ENCODE assay signal across 14 cellular contexts in genomic region chr10:86392723-86393094, GRCh38. TPM values are rescaled to one million over a fixed set of nuclear protein-coding genes. Genes with fewer than 3 reads are reported as not detected.
DNase-seq lines count a peak whose midpoint lies in the region; ATAC-seq, FAIRE-seq and TF ChIP-seq lines count a peak whose summit lies in the region.
"Had no signal": no experiment of that assay in that cellular context is flagged by ENCODE, and none has a peak within 500 bp of the region (broad histone marks: within the 10 kb centered on the region; RNA-seq: fewer than 3 reads in every experiment).

No MANE protein-coding gene starts in this region.

- FAIRE-seq in kidney (lab: Jason Lieb, UNC) = no peak
- FAIRE-seq: islet of Langerhans had no signal

- TF ChIP-seq CTCF in kidney (IDR thresholded peaks at IDR 0.05; ENCODE audit: borderline replicate concordance, extremely low read depth, insufficient read depth) = no peak

- H3K9me3 ChIP-seq in kidney (ENCODE audit: control insufficient read depth in 1 of 2, low read length in 2 of 2) = no peaks in the 10 kb centered on the region
- H3K9me3 ChIP-seq: Caco-2, colonic mucosa had no signal

- H3K27me3 Mint-ChIP-seq in stimulated activated naive B cell treated with anti-CD40 and anti-IgM and Interleukin-4, amounts not matched to agents 10 μg/mL and 1 μg/mL and 100 μg/mL, for 72 hours = peaks cover 58 to 66% of the 10 kb centered on the region in 2 donors

- no peak overlapping the region for H3K27ac Mint-ChIP-seq in stimulated activated naive B cell treated with anti-CD40 and anti-IgM and Interleukin-4, amounts not matched to agents 10 μg/mL and 1 μg/mL and 100 μg/mL, for 72 hours

- no peak overlapping the region for H3K27ac ChIP-seq in kidney (ENCODE audit: low read depth in 2 of 2, low read length in 2 of 2)
- H3K27ac ChIP-seq: colonic mucosa had no signal

- intact Hi-C loops in kidney (cut with DNase I) = no loop called here

- H3K4me3 ChIP-seq in kidney (ENCODE audit: low read length in 2 of 2) = no peak overlapping the region
- H3K4me3 ChIP-seq: colonic mucosa had no signal

- H3K9me3 Mint-ChIP-seq in stimulated activated naive B cell treated with anti-CD40 and anti-IgM and Interleukin-4, amounts not matched to agents 10 μg/mL and 1 μg/mL and 100 μg/mL, for 72 hours = no peaks in the 10 kb centered on the region
- H3K9me3 Mint-ChIP-seq: naive thymus-derived CD8-positive, alpha-beta T cell had no signal

- no peak overlapping the region for H3K9ac ChIP-seq in kidney (ENCODE audit: low read length in 2 of 2)

- H3K4me3 Mint-ChIP-seq in stimulated activated naive B cell treated with anti-CD40 and anti-IgM and Interleukin-4, amounts not matched to agents 10 μg/mL and 1 μg/mL and 100 μg/mL, for 72 hours = no peak overlapping the region
- H3K4me3 Mint-ChIP-seq: naive thymus-derived CD8-positive, alpha-beta T cell had no signal

- no peaks in the 10 kb centered on the region for H3K36me3 ChIP-seq in kidney (ENCODE audit: control insufficient read depth in 1 of 2, insufficient read depth in 2 of 2, low read length in 2 of 2)
- H3K36me3 ChIP-seq: colonic mucosa had no signal

- DNase-seq in stimulated activated naive B cell treated with anti-CD40 and anti-IgM and Interleukin-4, amounts not matched to agents 10 μg/mL and 1 μg/mL and 100 μg/mL, for 72 hours = no peak
- DNase-seq in kidney (no peak), RKO (ENCODE audit: low spot score) (no peak), NCI-H2196 (lab: John Stamatoyannopoulos, UW; ENCODE audit: unreplicated experiment) (no peak)
- DNase-seq: activated naive CD4-positive, alpha-beta T cell treated with anti-CD3 and anti-CD28 coated beads, Interleukin-2, amount 50 U/mL, for 16 hours; Caco-2; colonic mucosa; naive thymus-derived CD8-positive, alpha-beta T cell; NCI-H1105 treated with DMSO at 0.1 percent for 48 hours had no signal

- ATAC-seq in GM18868 (IDR thresholded peaks at IDR 0.05; ENCODE audit: unreplicated experiment) = peak; percentile 66
- ATAC-seq in GM21717 (IDR thresholded peaks at IDR 0.05; ENCODE audit: unreplicated experiment) = peak; percentile 59
- peak; percentile 32 for ATAC-seq in HG03354 (IDR thresholded peaks at IDR 0.05; ENCODE audit: poor library complexity, severe bottlenecking, unreplicated experiment)
- ATAC-seq in stimulated activated naive B cell treated with anti-CD40 and anti-IgM and Interleukin-4, amounts not matched to agents 10 μg/mL and 1 μg/mL and 100 μg/mL, for 72 hours (replicated peaks) = peak; percentile 21 to 27
- ATAC-seq: naive thymus-derived CD8-positive, alpha-beta T cell had no signal

- H3K4me1 ChIP-seq in kidney (ENCODE audit: control insufficient read depth in 1 of 2, insufficient read depth in 1 of 2, low read depth in 1 of 2, low read length in 2 of 2) = no peaks in the 10 kb centered on the region
- H3K4me1 ChIP-seq: Caco-2 had no signal

- peaks cover 14 to 18% of the 10 kb centered on the region in 2 donors for H3K4me1 Mint-ChIP-seq in stimulated activated naive B cell treated with anti-CD40 and anti-IgM and Interleukin-4, amounts not matched to agents 10 μg/mL and 1 μg/mL and 100 μg/mL, for 72 hours

- H3K36me3 Mint-ChIP-seq in stimulated activated naive B cell treated with anti-CD40 and anti-IgM and Interleukin-4, amounts not matched to agents 10 μg/mL and 1 μg/mL and 100 μg/mL, for 72 hours = no peaks in the 10 kb centered on the region
- H3K36me3 Mint-ChIP-seq: naive thymus-derived CD8-positive, alpha-beta T cell had no signal

RNA-seq across cellular contexts. Expression of gene GRID1, which starts 26.1 kb away (rescaled TPM):
- 1.4 TPM for total RNA-seq in kidney
- polyA plus RNA-seq in kidney (ENCODE audit: insufficient read depth, low read depth, low replicate concordance) = 0.37 TPM
- total RNA-seq: HT-29; naive thymus-derived CD8-positive, alpha-beta T cell had no signal
- polyA plus RNA-seq: naive thymus-derived CD8-positive, alpha-beta T cell had no signal
